ENCODE assay signal across 7 cellular contexts in genomic region chr15:99669250-99669649, GRCh38.
"Had no signal": no experiment of that assay in that cellular context is flagged by ENCODE, and none has a peak within 500 bp of the region (broad histone marks: within the 10 kb centered on the region; RNA-seq: fewer than 3 reads in every experiment).

No MANE protein-coding gene starts in this region.

- H3K27me3 Mint-ChIP-seq: activated CD4-positive, alpha-beta memory T cell treated with anti-CD3 and anti-CD28 coated beads for 36 hours had no signal

- H3K4me3 Mint-ChIP-seq: activated CD4-positive, alpha-beta memory T cell treated with anti-CD3 and anti-CD28 coated beads for 36 hours; activated naive CD4-positive, alpha-beta T cell treated with anti-CD3 and anti-CD28 coated beads for 36 hours had no signal

- H3K4me1 ChIP-seq: adrenal gland had no signal

- DNase-seq: activated CD4-positive, alpha-beta memory T cell treated with anti-CD3 and anti-CD28 coated beads for 36 hours; activated naive CD4-positive, alpha-beta T cell treated with anti-CD3 and anti-CD28 coated beads for 36 hours; adrenal gland; hypothalamus; psoas muscle; trophoblast cell had no signal

- H3K4me3 ChIP-seq: adrenal gland, psoas muscle, skin epidermis had no signal

- ATAC-seq: psoas muscle had no signal

- H3K27ac Mint-ChIP-seq: activated CD4-positive, alpha-beta memory T cell treated with anti-CD3 and anti-CD28 coated beads for 36 hours; activated naive CD4-positive, alpha-beta T cell treated with anti-CD3 and anti-CD28 coated beads for 36 hours had no signal

- H3K27me3 ChIP-seq: adrenal gland had no signal

- H3K9me3 Mint-ChIP-seq: activated CD4-positive, alpha-beta memory T cell treated with anti-CD3 and anti-CD28 coated beads for 36 hours had no signal

- H3K27ac ChIP-seq: adrenal gland, psoas muscle, skin epidermis had no signal
